1 cellular context compared by ENCODE assay signal in genomic region chr6:161838306-161839035, GRCh38.
A peak's percentile ranks its signal among the peaks of the same experiment; 100 is the strongest.
TF ChIP-seq lines count a peak whose summit lies in the region.

No MANE protein-coding gene starts in this region.

TF ChIP-seq in HepG2, 621 proteins besides CTCF, POLR2A, EP300 and RAD21 (continued from another document):
- no peak for TF ChIP-seq AHDC1 (CRISPR knock-in tag; IDR thresholded peaks at IDR 0.05; ENCODE audit: borderline replicate concordance)
- no peak for TF ChIP-seq PCBP1 (IDR thresholded peaks at IDR 0.05; ENCODE audit: borderline replicate concordance, low read depth, low read length)
- no peak for TF ChIP-seq RFX3 (CRISPR knock-in tag; IDR thresholded peaks at IDR 0.05)
- TF ChIP-seq ZNF567 (CRISPR knock-in tag; IDR thresholded peaks at IDR 0.05; ENCODE audit: borderline replicate concordance) = no peak
- no peak for TF ChIP-seq ZNF431 (CRISPR knock-in tag; IDR thresholded peaks at IDR 0.05; ENCODE audit: borderline replicate concordance, low read depth)
- TF ChIP-seq MYC (CRISPR knock-in tag; IDR thresholded peaks at IDR 0.05; ENCODE audit: borderline replicate concordance) = no peak
- TF ChIP-seq ZFP90 (CRISPR knock-in tag; IDR thresholded peaks at IDR 0.05; ENCODE audit: borderline replicate concordance) = 0 out of 2 replicates have a peak, but pooled peaks have one; percentile 33
- TF ChIP-seq ATAD3A (CRISPR knock-in tag; IDR thresholded peaks at IDR 0.05) = no peak
- TF ChIP-seq MZF1 (CRISPR knock-in tag; IDR thresholded peaks at IDR 0.05; ENCODE audit: borderline replicate concordance) = no peak
- 0 out of 2 replicates have a peak, but pooled peaks have one; percentile 20 for TF ChIP-seq MEIS1 (CRISPR knock-in tag; IDR thresholded peaks at IDR 0.05; ENCODE audit: borderline replicate concordance)
- no peak for TF ChIP-seq FOXA1 (IDR thresholded peaks at IDR 0.05)
- TF ChIP-seq FOXA1 (CRISPR knock-in tag; IDR thresholded peaks at IDR 0.05) = 0 out of 2 replicates have a peak, but pooled peaks have one; percentile 8
- TF ChIP-seq ZNF24 (IDR thresholded peaks at IDR 0.05) = no peak
- TF ChIP-seq ERF (CRISPR knock-in tag; IDR thresholded peaks at IDR 0.05) = no peak
- no peak for TF ChIP-seq ZNF496 (CRISPR knock-in tag; IDR thresholded peaks at IDR 0.05; ENCODE audit: insufficient replicate concordance)
- no peak for TF ChIP-seq ZNF20 (CRISPR knock-in tag; IDR thresholded peaks at IDR 0.05)
- no peak for TF ChIP-seq ZFP37 (CRISPR knock-in tag; IDR thresholded peaks at IDR 0.05; ENCODE audit: borderline replicate concordance)
- TF ChIP-seq RARG (CRISPR knock-in tag; IDR thresholded peaks at IDR 0.05; ENCODE audit: low read depth) = no peak
- TF ChIP-seq ZNF333 (CRISPR knock-in tag; IDR thresholded peaks at IDR 0.05; ENCODE audit: borderline replicate concordance) = no peak
- peak; percentile 35; the same call in 1 of the 2 replicates for TF ChIP-seq NR2C2 (CRISPR knock-in tag; IDR thresholded peaks at IDR 0.05; ENCODE audit: borderline replicate concordance)
- no peak for TF ChIP-seq ZNF225 (CRISPR knock-in tag; IDR thresholded peaks at IDR 0.05)
- TF ChIP-seq ETV6 (CRISPR knock-in tag; conservative IDR thresholded peaks at IDR 0.05) = no peak
- TF ChIP-seq, protein P1, sequence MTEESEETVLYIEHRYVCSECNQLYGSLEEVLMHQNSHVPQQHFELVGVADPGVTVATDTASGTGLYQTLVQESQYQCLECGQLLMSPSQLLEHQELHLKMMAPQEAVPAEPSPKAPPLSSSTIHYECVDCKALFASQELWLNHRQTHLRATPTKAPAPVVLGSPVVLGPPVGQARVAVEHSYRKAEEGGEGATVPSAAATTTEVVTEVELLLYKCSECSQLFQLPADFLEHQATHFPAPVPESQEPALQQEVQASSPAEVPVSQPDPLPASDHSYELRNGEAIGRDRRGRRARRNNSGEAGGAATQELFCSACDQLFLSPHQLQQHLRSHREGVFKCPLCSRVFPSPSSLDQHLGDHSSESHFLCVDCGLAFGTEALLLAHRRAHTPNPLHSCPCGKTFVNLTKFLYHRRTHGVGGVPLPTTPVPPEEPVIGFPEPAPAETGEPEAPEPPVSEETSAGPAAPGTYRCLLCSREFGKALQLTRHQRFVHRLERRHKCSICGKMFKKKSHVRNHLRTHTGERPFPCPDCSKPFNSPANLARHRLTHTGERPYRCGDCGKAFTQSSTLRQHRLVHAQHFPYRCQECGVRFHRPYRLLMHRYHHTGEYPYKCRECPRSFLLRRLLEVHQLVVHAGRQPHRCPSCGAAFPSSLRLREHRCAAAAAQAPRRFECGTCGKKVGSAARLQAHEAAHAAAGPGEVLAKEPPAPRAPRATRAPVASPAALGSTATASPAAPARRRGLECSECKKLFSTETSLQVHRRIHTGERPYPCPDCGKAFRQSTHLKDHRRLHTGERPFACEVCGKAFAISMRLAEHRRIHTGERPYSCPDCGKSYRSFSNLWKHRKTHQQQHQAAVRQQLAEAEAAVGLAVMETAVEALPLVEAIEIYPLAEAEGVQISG (CRISPR knock-in tag; IDR thresholded peaks at IDR 0.05) = peak; percentile 65
- TF ChIP-seq ZMAT3 (CRISPR knock-in tag; conservative IDR thresholded peaks at IDR 0.05) = no peak
- TF ChIP-seq MAZ (IDR thresholded peaks at IDR 0.05; ENCODE audit: borderline replicate concordance, low read depth, low read length) = peak; percentile 20; the same call in 1 of the 2 replicates
- TF ChIP-seq MAZ (CRISPR knock-in tag; IDR thresholded peaks at IDR 0.05; ENCODE audit: low read depth) = no peak
- TF ChIP-seq SKIL (CRISPR knock-in tag; IDR thresholded peaks at IDR 0.05; ENCODE audit: borderline replicate concordance) = peak; percentile 78; the same call in 1 of the 2 replicates
- TF ChIP-seq HDAC6 (IDR thresholded peaks at IDR 0.05; ENCODE audit: low read depth, low read length) = no peak
- no peak for TF ChIP-seq ZNF296 (CRISPR knock-in tag; conservative IDR thresholded peaks at IDR 0.05)
- no peak for TF ChIP-seq ZC3H4 (CRISPR knock-in tag; IDR thresholded peaks at IDR 0.05; ENCODE audit: borderline replicate concordance)
TF ChIP-seq in HepG2: peak in this region for 76.
